ENCODE assay signal across 8 cellular contexts in genomic region chr4:158828151-158828550, GRCh38. TPM values are rescaled to one million over a fixed set of nuclear protein-coding genes. Genes with fewer than 3 reads are reported as not detected.
A peak's percentile ranks its signal among the peaks of the same experiment; 100 is the strongest.
DNase-seq lines count a peak whose midpoint lies in the region; ATAC-seq and TF ChIP-seq lines count a peak whose summit lies in the region.
"Not testable (repeated sequence)": the region's sequence is repeated elsewhere in the genome, so short reads cannot be mapped to it uniquely, and the experiment has no call there.

No MANE protein-coding gene starts in this region.

- H3K79me2 ChIP-seq in Loucy (ENCODE audit: insufficient read depth, low read length) = peaks cover 49% of the 10 kb centered on the region

- not testable (repeated sequence) for H4K20me1 ChIP-seq in Loucy (ENCODE audit: insufficient read depth, low read length, poor library complexity, severe bottlenecking)

- H3K36me3 ChIP-seq in Loucy (ENCODE audit: insufficient read depth, low read length) = peaks cover 38% of the 10 kb centered on the region
- peaks cover 22% of the 10 kb centered on the region for H3K36me3 ChIP-seq in left ventricle myocardium inferior
- H3K36me3 ChIP-seq in left lung = peaks cover 0 to 33% of the 10 kb centered on the region in 2 donors

- H3K27ac Mint-ChIP-seq in nephron = peak overlapping the region; percentile 95 to 96 (median 95)

- H3K36me3 Mint-ChIP-seq in nephron (ENCODE audit: low read depth) = peaks cover 34% of the 10 kb centered on the region

- not testable (repeated sequence) for H2AFZ ChIP-seq in Loucy (ENCODE audit: low read length)

- not testable (repeated sequence) for H3K9me3 Mint-ChIP-seq in nephron

- H3K4me2 ChIP-seq in Loucy (ENCODE audit: low read depth, low read length, poor library complexity, severe bottlenecking) = peak overlapping the region; percentile 67

- TF ChIP-seq CTCF in 22Rv1 (IDR thresholded peaks at IDR 0.05); Loucy (conservative IDR thresholded peaks at IDR 0.05; ENCODE audit: low read length); VCaP (conservative IDR thresholded peaks at IDR 0.05); left ventricle myocardium inferior (IDR thresholded peaks at IDR 0.05; ENCODE audit: borderline replicate concordance); left lung (IDR thresholded peaks at IDR 0.05); nephron (IDR thresholded peaks at IDR 0.05; ENCODE audit: unreplicated experiment in 3 of 3): not testable (repeated sequence)

- peaks cover 52% of the 10 kb centered on the region for H3K4me1 ChIP-seq in Loucy (ENCODE audit: insufficient read depth, low read length, poor library complexity, severe bottlenecking)
- H3K4me1 ChIP-seq in left ventricle myocardium inferior = peaks cover 56% of the 10 kb centered on the region
- peaks cover 20 to 51% of the 10 kb centered on the region in 2 donors for H3K4me1 ChIP-seq in left lung

- H3K27ac ChIP-seq in 22Rv1 (peak overlapping the region; percentile 88), VCaP (peak overlapping the region; percentile 99), cingulate gyrus (ENCODE audit: low read depth, low read length) (peak overlapping the region; percentile 29), left ventricle myocardium inferior (replicated peaks) (peak overlapping the region; percentile 73), left lung (peak overlapping the region; percentile 63 to 75), substantia nigra (ENCODE audit: low read depth, low read length, poor library complexity, severe bottlenecking) (peak overlapping the region; percentile 64)

- intact Hi-C loops in left ventricle myocardium inferior (cut with micrococcal nuclease); left lung (cut with DNase I): not testable (repeated sequence)

- H3K27me3 ChIP-seq in Loucy (ENCODE audit: insufficient read depth, low read length, poor library complexity, severe bottlenecking); left ventricle myocardium inferior (ENCODE audit: low read depth); left lung: not testable (repeated sequence)

- peaks cover 31% of the 10 kb centered on the region for H3K4me1 Mint-ChIP-seq in nephron

- not testable (repeated sequence) for H3K27me3 Mint-ChIP-seq in nephron (ENCODE audit: low read depth)

- not testable (repeated sequence) for H3K4me3 Mint-ChIP-seq in nephron

- not testable (repeated sequence) for ATAC-seq in left lung

- peak overlapping the region; percentile 72 for H3K9ac ChIP-seq in Loucy (ENCODE audit: low read depth, low read length, poor library complexity, severe bottlenecking)

- H3K9me3 ChIP-seq in Loucy (ENCODE audit: insufficient read depth, low read depth, low read length); left ventricle myocardium inferior (replicated peaks); left lung: not testable (repeated sequence)

- H3K9me2 ChIP-seq in Loucy (replicated peaks; ENCODE audit: low read depth, low read length) = not testable (repeated sequence)

- H3F3A ChIP-seq in Loucy (ENCODE audit: low read depth) = not testable (repeated sequence)

- not testable (repeated sequence) for H3K4me3 ChIP-seq in Loucy (ENCODE audit: low read length, poor library complexity, severe bottlenecking); left ventricle myocardium inferior; left lung

- DNase-seq in left ventricle myocardium inferior; left lung; substantia nigra (lab: John Stamatoyannopoulos, UW): not testable (repeated sequence)

RNA-seq across cellular contexts. Expression of gene FNIP2, which starts 59.3 kb away (rescaled TPM):
- 44.0 TPM for total RNA-seq in left ventricle myocardium inferior
- 10 to 100 TPM; 56.6 to 71.2 TPM for total RNA-seq in left lung

Comparison
In these comparisons a context has a peak if more than half of its experiments do, and no peak if none do; other contexts are left out.
1. H3K27ac ChIP-seq: peak in every context shown above with its lines; median percentile 99 in VCaP; 88 in 22Rv1; 73 in left ventricle myocardium inferior; 69 in left lung; 64 in substantia nigra; 29 in cingulate gyrus.